8 cellular contexts compared by ENCODE assay signal in genomic region chr6:110181131-110182027, GRCh38. TPM values are rescaled to one million over a fixed set of nuclear protein-coding genes. Genes with fewer than 3 reads are reported as not detected.
DNase-seq lines count a peak whose midpoint lies in the region; TF ChIP-seq lines count a peak whose summit lies in the region.

No MANE protein-coding gene starts in this region.

- peaks cover 16% of the 10 kb centered on the region for H3K79me2 ChIP-seq in trophoblast cell (ENCODE audit: control insufficient read depth, insufficient read depth, low read length, poor library complexity)

- CTCF ChIA-PET in HEK293T (lab: Yijun Ruan, JAX): no interaction called here

- peak overlapping the region; percentile 83 for H3K9ac ChIP-seq in endocrine pancreas (ENCODE audit: control insufficient read depth, insufficient read depth, low read length)
- peak overlapping the region; percentile 5 for H3K9ac ChIP-seq in trophoblast cell (ENCODE audit: low read length)

- H2AFZ ChIP-seq in trophoblast cell (ENCODE audit: insufficient read depth, low read length, poor library complexity): no peak overlapping the region

- peaks cover 10% of the 10 kb centered on the region for H3K79me1 ChIP-seq in trophoblast cell (ENCODE audit: low read length)

- no peak overlapping the region for H3K14ac ChIP-seq in trophoblast cell (ENCODE audit: low read length)

- H3K27ac ChIP-seq in trophoblast cell (ENCODE audit: low read depth, low read length): no peak overlapping the region

- H4K12ac ChIP-seq in trophoblast cell (ENCODE audit: low read depth, low read length): no peak overlapping the region

- H4K8ac ChIP-seq in trophoblast cell (ENCODE audit: low read depth, low read length): peak overlapping the region; percentile 52

- H4K91ac ChIP-seq in trophoblast cell (ENCODE audit: low read depth, low read length): no peak overlapping the region

- no peak overlapping the region for H2AK5ac ChIP-seq in trophoblast cell (ENCODE audit: low read length)

- peak overlapping the region; percentile 64 for H3K4ac ChIP-seq in trophoblast cell (ENCODE audit: low read depth, low read length)

- no peak overlapping the region for H2BK12ac ChIP-seq in trophoblast cell (ENCODE audit: low read length)

- DNase-seq in MG63 (no peak), trophoblast cell (peak in 1 of 2 donors; percentile 3), hippocampal formation (lab: John Stamatoyannopoulos, UW) (no peak), HEK293T (ENCODE audit: extremely low spot score) (no peak), SHP77 (lab: John Stamatoyannopoulos, UW) (no peak)
- no peak for DNase-seq in activated CD4-positive, CD25-positive, alpha-beta regulatory T cell treated with anti-CD3 and anti-CD28 coated beads, Interleukin-2, amount 50 U/mL, for 72 hours

- H3K4me2 ChIP-seq in trophoblast cell (ENCODE audit: low read length): peak overlapping the region; percentile 71

- H2BK120ac ChIP-seq in trophoblast cell (ENCODE audit: insufficient read depth, low read length, poor library complexity): no peak overlapping the region

- H3K23ac ChIP-seq in trophoblast cell (ENCODE audit: low read length): no peak overlapping the region

- no CpG with 5 or more reads among the region's 6 CpGs for WGBS in trophoblast cell (ENCODE audit: extremely low coverage, insufficient coverage, insufficient read length)

- H3K36me3 ChIP-seq in MG63 (peaks cover 3% of the 10 kb centered on the region; the same call in 1 of the 2 replicates), endocrine pancreas (ENCODE audit: control insufficient read depth, insufficient read depth, low read length) (no peaks in the 10 kb centered on the region), trophoblast cell (ENCODE audit: control insufficient read depth in 1 of 2, insufficient read depth in 2 of 2, low read length in 2 of 2) (no peaks in the 10 kb centered on the region)

- no peak overlapping the region for H3K18ac ChIP-seq in trophoblast cell (ENCODE audit: low read length)

- POLR2A ChIA-PET in HEK293T (lab: Yijun Ruan, JAX): interaction anchor here (0.6 kb wide), 1 partner anchor 1031 kb away, joined by 4 read pairs; no protein-coding TSS in a partner anchor

- H3K4me1 ChIP-seq in endocrine pancreas (ENCODE audit: control insufficient read depth, insufficient read depth, low read length): peaks cover 16% of the 10 kb centered on the region
- H3K4me1 ChIP-seq in trophoblast cell (ENCODE audit: control insufficient read depth in 1 of 2, insufficient read depth in 2 of 2, low read length in 2 of 2): peaks cover 6% of the 10 kb centered on the region in 2 experiments

- H2BK5ac ChIP-seq in trophoblast cell (ENCODE audit: low read depth, low read length, poor library complexity): no peak overlapping the region

- H3K9me3 ChIP-seq in MG63 (no peaks in the 10 kb centered on the region), endocrine pancreas (ENCODE audit: control insufficient read depth, low read length) (no peaks in the 10 kb centered on the region), trophoblast cell (ENCODE audit: insufficient read depth, low read depth, low read length) (no peaks in the 10 kb centered on the region)

- H3K27me3 ChIP-seq in MG63: no peaks in the 10 kb centered on the region
- H3K27me3 ChIP-seq in endocrine pancreas (ENCODE audit: control insufficient read depth, insufficient read depth, low read length): no peaks in the 10 kb centered on the region
- H3K27me3 ChIP-seq in trophoblast cell (ENCODE audit: insufficient read depth, low read length): no peaks in the 10 kb centered on the region

- H3K4me3 ChIP-seq in GM08714 (ENCODE audit: low read length) (peak overlapping the region; percentile 98), MG63 (peak overlapping the region; percentile 86), endocrine pancreas (ENCODE audit: control insufficient read depth, insufficient read depth, low read length) (peak overlapping the region; percentile 96), trophoblast cell (ENCODE audit: low read depth, low read length) (no peak overlapping the region)

TF ChIP-seq in HEK293T, 16 proteins besides CTCF, POLR2A, EP300 and RAD21:
- TF ChIP-seq ELF4 (IDR thresholded peaks at IDR 0.05): no peak
- TF ChIP-seq FOXM1 (IDR thresholded peaks at IDR 0.05; ENCODE audit: borderline replicate concordance): no peak
- no peak for TF ChIP-seq NFRKB (IDR thresholded peaks at IDR 0.05)
- no peak for TF ChIP-seq BHLHE40 (IDR thresholded peaks at IDR 0.05; ENCODE audit: borderline replicate concordance)
- no peak for TF ChIP-seq HDGF (IDR thresholded peaks at IDR 0.05; ENCODE audit: borderline replicate concordance)
- TF ChIP-seq ARNT (IDR thresholded peaks at IDR 0.05): no peak
- no peak for TF ChIP-seq L3MBTL2 (conservative IDR thresholded peaks at IDR 0.05)
- no peak for TF ChIP-seq FOXA1 (IDR thresholded peaks at IDR 0.05)
- no peak for TF ChIP-seq SP1 (IDR thresholded peaks at IDR 0.05)
- no peak for TF ChIP-seq LEF1 (IDR thresholded peaks at IDR 0.05; ENCODE audit: borderline replicate concordance)
- TF ChIP-seq SUZ12 (IDR thresholded peaks at IDR 0.05): no peak
- TF ChIP-seq PKNOX1 (IDR thresholded peaks at IDR 0.05): no peak

RNA-seq across cellular contexts. Expression of gene CDC40, which starts 1.2 kb away (rescaled TPM):
- 12.0 and 15.7 TPM in 2 replicates for total RNA-seq in MG63 (2014; rRNA removed; shearing (Covaris generic); ENCODE audit: low replicate concordance)
- 15.4 and 16.6 TPM in 2 replicates for polyA plus RNA-seq in trophoblast cell (2013)

RNA-seq across cellular contexts. Expression of gene WASF1, which starts 1.9 kb away (rescaled TPM):
- total RNA-seq in MG63 (2014; rRNA removed; shearing (Covaris generic); ENCODE audit: low replicate concordance): 4.7 and 4.8 TPM in 2 replicates
- 69.7 and 75.3 TPM in 2 replicates for polyA plus RNA-seq in trophoblast cell (2013)
